Comparison of ENCODE assay signal across 35 cellular contexts in genomic region chr18:34720220-34720619, GRCh38. TPM values are rescaled to one million over a fixed set of nuclear protein-coding genes. Genes with fewer than 3 reads are reported as not detected.
"Had no signal": no experiment of that assay in that cellular context is flagged by ENCODE, and none has a peak within 500 bp of the region (broad histone marks: within the 10 kb centered on the region; RNA-seq: fewer than 3 reads in every experiment).

No MANE protein-coding gene starts in this region.

- H3K27me3 ChIP-seq: adrenal gland, body of pancreas, esophagus squamous epithelium, gastroesophageal sphincter had no signal

- H3K4me1 Mint-ChIP-seq: activated CD4-positive, alpha-beta T cell treated with anti-CD3 and anti-CD28 coated beads for 36 hours; activated CD4-positive, alpha-beta T cell treated with anti-CD3 and anti-CD28 coated beads, Interleukin-2, amount 10 ng/mL, durations not matched to agents 24 days and 14 days; activated CD8-positive, alpha-beta memory T cell treated with anti-CD3 and anti-CD28 coated beads, Interleukin-2, amount 10 ng/mL, durations not matched to agents 7 days and 5 days; activated naive CD4-positive, alpha-beta T cell treated with anti-CD3 and anti-CD28 coated beads, Interleukin-2, amount 50 U/mL, for 24 hours; activated naive CD8-positive, alpha-beta T cell treated with anti-CD3 and anti-CD28 coated beads for 36 hours; activated naive CD8-positive, alpha-beta T cell treated with anti-CD3 and anti-CD28 coated beads, Interleukin-2, amount 50 U/mL, for 24 hours had no signal

- H3K27me3 Mint-ChIP-seq: activated CD4-positive, alpha-beta memory T cell treated with anti-CD3 and anti-CD28 coated beads for 36 hours; effector memory CD8-positive, alpha-beta T cell had no signal

- H3K4me1 ChIP-seq: adrenal gland, body of pancreas, esophagus squamous epithelium, gastroesophageal sphincter had no signal

- H3K27ac Mint-ChIP-seq: activated CD4-positive, alpha-beta memory T cell treated with anti-CD3 and anti-CD28 coated beads for 36 hours; activated CD4-positive, alpha-beta T cell treated with anti-CD3 and anti-CD28 coated beads for 36 hours; activated CD4-positive, alpha-beta T cell treated with anti-CD3 and anti-CD28 coated beads, Interleukin-2, amount 10 ng/mL, durations not matched to agents 24 days and 14 days; activated CD8-positive, alpha-beta memory T cell treated with anti-CD3 and anti-CD28 coated beads, Interleukin-2, amount 10 ng/mL, durations not matched to agents 7 days and 5 days; activated CD8-positive, alpha-beta T cell treated with anti-CD3 and anti-CD28 coated beads, Interleukin-2, amount 10 ng/mL, durations not matched to agents 7 days and 5 days; activated naive CD4-positive, alpha-beta T cell treated with anti-CD3 and anti-CD28 coated beads for 36 hours; activated naive CD4-positive, alpha-beta T cell treated with anti-CD3 and anti-CD28 coated beads, Interleukin-2, amount 50 U/mL, for 24 hours; activated naive CD8-positive, alpha-beta T cell treated with anti-CD3 and anti-CD28 coated beads for 36 hours; activated naive CD8-positive, alpha-beta T cell treated with anti-CD3 and anti-CD28 coated beads, Interleukin-2, amount 50 U/mL, for 24 hours; activated T-helper 1 cell treated with anti-CD3 and anti-CD28 coated beads, Interleukin-12 subunit alpha, Interleukin-12 subunit beta, Interleukin-2, Interleukin-4 antibody, amounts not matched to agents 30 ng/mL and 10 ng/mL and 1 ng/mL, durations not matched to agents 14 hours and 24 hours and 36 hours; activated T-helper 2 cell treated with anti-CD3 and anti-CD28 coated beads, Interferon-gamma antibody, Interleukin-2, Interleukin-4, amounts not matched to agents 10 μg/mL and 5 μg/mL and 100 μg/mL, durations not matched to agents 14 hours and 24 hours and 36 hours; effector memory CD8-positive, alpha-beta T cell had no signal

- DNase-seq: activated CD4-positive, alpha-beta memory T cell treated with anti-CD3 and anti-CD28 coated beads for 36 hours; activated CD4-positive, alpha-beta T cell treated with anti-CD3 and anti-CD28 coated beads for 36 hours; activated CD4-positive, alpha-beta T cell treated with anti-CD3 and anti-CD28 coated beads, Interleukin-2, amount 10 ng/mL, durations not matched to agents 24 days and 14 days; activated CD4-positive, CD25-positive, alpha-beta regulatory T cell; activated CD4-positive, CD25-positive, alpha-beta regulatory T cell treated with anti-CD3 and anti-CD28 coated beads, Interleukin-2, amount 50 U/mL, for 72 hours; activated CD8-positive, alpha-beta memory T cell treated with anti-CD3 and anti-CD28 coated beads, Interleukin-2, amount 10 ng/mL, durations not matched to agents 7 days and 5 days; activated CD8-positive, alpha-beta memory T cell treated with anti-CD3 and anti-CD28 coated beads, Interleukin-2, amount 50 U/mL, for 4 hours; activated CD8-positive, alpha-beta T cell treated with anti-CD3 and anti-CD28 coated beads, Interleukin-2, amount 10 ng/mL, durations not matched to agents 7 days and 5 days; activated effector memory CD4-positive, alpha-beta T cell treated with anti-CD3 and anti-CD28 coated beads, Interleukin-2, amount 50 U/mL, for 16 hours; activated naive CD4-positive, alpha-beta T cell treated with anti-CD3 and anti-CD28 coated beads for 36 hours; activated naive CD8-positive, alpha-beta T cell treated with anti-CD3 and anti-CD28 coated beads for 36 hours; activated naive CD8-positive, alpha-beta T cell treated with anti-CD3 and anti-CD28 coated beads, Interleukin-2, amount 50 U/mL, for 24 hours; activated T-cell treated with anti-CD3 and anti-CD28 coated beads, Interleukin-2, amount 50 U/mL, for 1 hour; activated T-cell treated with anti-CD3 and anti-CD28 coated beads, Interleukin-2, amount 50 U/mL, for 48 hours; adrenal gland; amygdala; aorta; body of pancreas; caudate nucleus; cortex of kidney; dermis blood vessel endothelial cell; effector CD4-positive, alpha-beta T cell; effector memory CD8-positive, alpha-beta T cell; esophagus squamous epithelium; foreskin melanocyte; T-helper 2 cell had no signal

- H3K4me3 ChIP-seq: adrenal gland, body of pancreas, esophagus squamous epithelium, gastroesophageal sphincter had no signal

- FAIRE-seq: colon, endometrium, endothelial cell of umbilical vein had no signal

- H3K27ac ChIP-seq: adrenal gland, body of pancreas, epithelial cell of prostate, esophagus squamous epithelium, gastroesophageal sphincter had no signal

- H3K4me3 Mint-ChIP-seq: activated CD4-positive, alpha-beta memory T cell treated with anti-CD3 and anti-CD28 coated beads for 36 hours; activated CD4-positive, alpha-beta T cell treated with anti-CD3 and anti-CD28 coated beads for 36 hours; activated CD4-positive, alpha-beta T cell treated with anti-CD3 and anti-CD28 coated beads, Interleukin-2, amount 10 ng/mL, durations not matched to agents 24 days and 14 days; activated CD8-positive, alpha-beta memory T cell treated with anti-CD3 and anti-CD28 coated beads, Interleukin-2, amount 10 ng/mL, durations not matched to agents 7 days and 5 days; activated CD8-positive, alpha-beta T cell treated with anti-CD3 and anti-CD28 coated beads, Interleukin-2, amount 10 ng/mL, durations not matched to agents 7 days and 5 days; activated naive CD4-positive, alpha-beta T cell treated with anti-CD3 and anti-CD28 coated beads for 36 hours; activated naive CD4-positive, alpha-beta T cell treated with anti-CD3 and anti-CD28 coated beads, Interleukin-2, amount 50 U/mL, for 24 hours; activated naive CD8-positive, alpha-beta T cell treated with anti-CD3 and anti-CD28 coated beads for 36 hours; activated naive CD8-positive, alpha-beta T cell treated with anti-CD3 and anti-CD28 coated beads, Interleukin-2, amount 50 U/mL, for 24 hours; activated T-helper 1 cell treated with anti-CD3 and anti-CD28 coated beads, Interleukin-12 subunit alpha, Interleukin-12 subunit beta, Interleukin-2, Interleukin-4 antibody, amounts not matched to agents 30 ng/mL and 10 ng/mL and 1 ng/mL, durations not matched to agents 14 hours and 24 hours and 36 hours; effector memory CD8-positive, alpha-beta T cell had no signal

- H3K9me3 Mint-ChIP-seq: activated CD4-positive, alpha-beta memory T cell treated with anti-CD3 and anti-CD28 coated beads for 36 hours; activated CD4-positive, alpha-beta T cell treated with anti-CD3 and anti-CD28 coated beads, Interleukin-2, amount 10 ng/mL, durations not matched to agents 24 days and 14 days; activated naive CD4-positive, alpha-beta T cell treated with anti-CD3 and anti-CD28 coated beads, Interleukin-2, amount 50 U/mL, for 24 hours; activated naive CD8-positive, alpha-beta T cell treated with anti-CD3 and anti-CD28 coated beads for 36 hours; activated naive CD8-positive, alpha-beta T cell treated with anti-CD3 and anti-CD28 coated beads, Interleukin-2, amount 50 U/mL, for 24 hours; activated T-helper 1 cell treated with anti-CD3 and anti-CD28 coated beads, Interleukin-12 subunit alpha, Interleukin-12 subunit beta, Interleukin-2, Interleukin-4 antibody, amounts not matched to agents 30 ng/mL and 10 ng/mL and 1 ng/mL, durations not matched to agents 14 hours and 24 hours and 36 hours; activated T-helper 2 cell treated with anti-CD3 and anti-CD28 coated beads, Interferon-gamma antibody, Interleukin-2, Interleukin-4, amounts not matched to agents 10 μg/mL and 5 μg/mL and 100 μg/mL, durations not matched to agents 14 hours and 24 hours and 36 hours; effector memory CD8-positive, alpha-beta T cell had no signal

- H3K9me3 ChIP-seq: adrenal gland, body of pancreas, esophagus squamous epithelium had no signal

- H3K36me3 ChIP-seq: adrenal gland, esophagus squamous epithelium, gastroesophageal sphincter had no signal

- H3K36me3 Mint-ChIP-seq: activated CD4-positive, alpha-beta memory T cell treated with anti-CD3 and anti-CD28 coated beads for 36 hours; activated CD8-positive, alpha-beta memory T cell treated with anti-CD3 and anti-CD28 coated beads, Interleukin-2, amount 10 ng/mL, durations not matched to agents 7 days and 5 days; activated naive CD4-positive, alpha-beta T cell treated with anti-CD3 and anti-CD28 coated beads, Interleukin-2, amount 50 U/mL, for 24 hours; activated naive CD8-positive, alpha-beta T cell treated with anti-CD3 and anti-CD28 coated beads for 36 hours had no signal

RNA-seq across cellular contexts. Expression of gene DTNA, which starts 10.1 kb away (rescaled TPM):
- total RNA-seq: activated CD4-positive, alpha-beta memory T cell treated with anti-CD3 and anti-CD28 coated beads for 36 hours; activated CD4-positive, alpha-beta T cell treated with anti-CD3 and anti-CD28 coated beads, Interleukin-2, amount 10 ng/mL, durations not matched to agents 24 days and 14 days; activated CD8-positive, alpha-beta memory T cell treated with anti-CD3 and anti-CD28 coated beads for 36 hours; activated CD8-positive, alpha-beta memory T cell treated with anti-CD3 and anti-CD28 coated beads, Interleukin-2, amount 10 ng/mL, durations not matched to agents 7 days and 5 days; activated CD8-positive, alpha-beta T cell treated with anti-CD3 and anti-CD28 coated beads, Interleukin-2, amount 10 ng/mL, durations not matched to agents 7 days and 5 days; activated T-helper 1 cell treated with anti-CD3 and anti-CD28 coated beads, Interleukin-12 subunit alpha, Interleukin-12 subunit beta, Interleukin-2, Interleukin-4 antibody, amounts not matched to agents 30 ng/mL and 10 ng/mL and 1 ng/mL, durations not matched to agents 14 hours and 24 hours and 36 hours had no signal
